In genomic region chr12:77940011-77940423, GRCh38 we compare ENCODE assay signal across 13 cellular contexts.
DNase-seq lines count a peak whose midpoint lies in the region; ATAC-seq and TF ChIP-seq lines count a peak whose summit lies in the region.
"Had no signal": no experiment of that assay in that cellular context is flagged by ENCODE, and none has a peak within 500 bp of the region (broad histone marks: within the 10 kb centered on the region; RNA-seq: fewer than 3 reads in every experiment).

No MANE protein-coding gene starts in this region.

- H3K27ac ChIP-seq in esophagus squamous epithelium (peak overlapping the region in 3 of 4 donors; percentile 16 to 37 (median 21)), stomach (no peak overlapping the region)
- H3K27ac ChIP-seq: HL-60 had no signal

- WGBS in esophagus squamous epithelium, 2 donors: 27 to 71% methylated on average over 1 of the region's 1 CpG
- 74 to 91% (median 86%) methylated on average over 1 of the region's 1 CpG for WGBS in stomach, 5 donors

- H3K4me3 ChIP-seq in esophagus squamous epithelium (no peak overlapping the region), stomach (no peak overlapping the region)

- intact Hi-C loops in esophagus squamous epithelium (cut with DNase I) (no loop called here), stomach (cut with DNase I; ENCODE audit: low total_unique reads) (no loop called here)
- intact Hi-C loops in activated CD4-positive, alpha-beta T cell treated with anti-CD3 and anti-CD28 coated beads for 36 hours (cut with DNase I, micrococcal nuclease): no loop called here

- ATAC-seq in omental fat pad (ENCODE audit: low FRiP score): peak; percentile 85
- ATAC-seq in GM18858 (IDR thresholded peaks at IDR 0.05; ENCODE audit: unreplicated experiment): no peak
- ATAC-seq in activated CD4-positive, alpha-beta T cell treated with anti-CD3 and anti-CD28 coated beads for 36 hours: no peak
- ATAC-seq in HG03139 (IDR thresholded peaks at IDR 0.05; ENCODE audit: unreplicated experiment): no peak

- H3K27me3 ChIP-seq in esophagus squamous epithelium (no peaks in the 10 kb centered on the region), stomach (no peaks in the 10 kb centered on the region)

- H3K4me1 ChIP-seq in esophagus squamous epithelium (no peaks in the 10 kb centered on the region), stomach (no peaks in the 10 kb centered on the region)

- H3K36me3 ChIP-seq in esophagus squamous epithelium (no peaks in the 10 kb centered on the region), stomach (no peaks in the 10 kb centered on the region)

- no peak for TF ChIP-seq POLR2A in esophagus squamous epithelium (IDR thresholded peaks at IDR 0.05)
- TF ChIP-seq POLR2A in stomach (IDR thresholded peaks at IDR 0.05): no peak

- H3K4me3 Mint-ChIP-seq in activated CD4-positive, alpha-beta T cell treated with anti-CD3 and anti-CD28 coated beads for 36 hours: no peak overlapping the region

- H3K9me3 ChIP-seq in esophagus squamous epithelium (no peaks in the 10 kb centered on the region), stomach (no peaks in the 10 kb centered on the region)

- peak; percentile 97 for DNase-seq in ELR (ENCODE audit: low read depth)
- peak; percentile 99 for DNase-seq in RKO (ENCODE audit: low spot score)
- no peak for DNase-seq in esophagus squamous epithelium (lab: John Stamatoyannopoulos, UW)
- DNase-seq in omental fat pad (ENCODE audit: low spot score): no peak
- no peak for DNase-seq in activated CD4-positive, alpha-beta T cell treated with anti-CD3 and anti-CD28 coated beads for 36 hours
- no peak for DNase-seq in stomach
- DNase-seq: activated CD4-positive, alpha-beta T cell treated with anti-CD3 and anti-CD28 coated beads, Interleukin-2, amount 50 U/mL, for 1 hour; kidney; NCI-H526 treated with DMSO at 0.1 percent for 48 hours; stimulated activated CD4-positive, alpha-beta T cell treated with anti-CD3 and anti-CD28 coated beads, Interleukin-4, amount 100 ng/mL, for 24 hours had no signal

- TF ChIP-seq EP300 in stomach (IDR thresholded peaks at IDR 0.05): no peak

- peaks cover 2% of the 10 kb centered on the region for H3K9me3 Mint-ChIP-seq in activated CD4-positive, alpha-beta T cell treated with anti-CD3 and anti-CD28 coated beads for 36 hours (ENCODE audit: low read depth)

- POLR2A ChIA-PET in activated CD4-positive, alpha-beta T cell treated with anti-CD3 and anti-CD28 coated beads for 36 hours (lab: Charles Lee): no interaction called here

- no peak overlapping the region for H3K27ac Mint-ChIP-seq in activated CD4-positive, alpha-beta T cell treated with anti-CD3 and anti-CD28 coated beads for 36 hours

- H3K4me1 Mint-ChIP-seq in activated CD4-positive, alpha-beta T cell treated with anti-CD3 and anti-CD28 coated beads for 36 hours: no peaks in the 10 kb centered on the region

- H3K36me3 Mint-ChIP-seq in activated CD4-positive, alpha-beta T cell treated with anti-CD3 and anti-CD28 coated beads for 36 hours (ENCODE audit: low read depth): no peaks in the 10 kb centered on the region

- H3K27me3 Mint-ChIP-seq in activated CD4-positive, alpha-beta T cell treated with anti-CD3 and anti-CD28 coated beads for 36 hours: no peaks in the 10 kb centered on the region

- no peak for TF ChIP-seq CTCF in esophagus squamous epithelium (IDR thresholded peaks at IDR 0.05)
- no peak for TF ChIP-seq CTCF in omental fat pad (IDR thresholded peaks at IDR 0.05)
- no peak for TF ChIP-seq CTCF in stomach (IDR thresholded peaks at IDR 0.05)

- CTCF ChIA-PET in activated CD4-positive, alpha-beta T cell treated with anti-CD3 and anti-CD28 coated beads for 36 hours (lab: Charles Lee): interaction anchor here (1.3 kb wide), 1 partner anchor 14 kb away, joined by 5 read pairs; no protein-coding TSS in a partner anchor

Comparison
In these comparisons a context has a peak if more than half of its experiments do, and no peak if none do; other contexts are left out.
1. DNase-seq: peak in ELR (single experiment) and RKO (single experiment); none in esophagus squamous epithelium (single experiment), omental fat pad (single experiment), activated CD4-positive, alpha-beta T cell treated with anti-CD3 and anti-CD28 coated beads for 36 hours (single experiment) and stomach (single experiment).
2. H3K27ac ChIP-seq: peak in esophagus squamous epithelium (3 of 4); none in stomach (0 of 5).